Comparison of ENCODE assay signal across 8 cellular contexts in genomic region chr6:26157150-26157837, GRCh38.
DNase-seq lines count a peak whose midpoint lies in the region; ATAC-seq and TF ChIP-seq lines count a peak whose summit lies in the region.

No MANE protein-coding gene starts in this region.

- no peaks in the 10 kb centered on the region for H3K9me3 Mint-ChIP-seq in activated naive CD4-positive, alpha-beta T cell treated with anti-CD3 and anti-CD28 coated beads, Interleukin-2, amount 10 ng/mL, durations not matched to agents 7 days and 5 days

- TF ChIP-seq CTCF in RWPE1 (conservative IDR thresholded peaks at IDR 0.05; ENCODE audit: low read depth), result no peak
- no peak for TF ChIP-seq CTCF in heart left ventricle (IDR thresholded peaks at IDR 0.05)

- H3K36me3 Mint-ChIP-seq in activated naive CD4-positive, alpha-beta T cell treated with anti-CD3 and anti-CD28 coated beads, Interleukin-2, amount 10 ng/mL, durations not matched to agents 7 days and 5 days, result peaks cover 27% of the 10 kb centered on the region

- in situ Hi-C loops in KBM-7 (cut with MboI; ENCODE audit: low pct_unique_long_range_greater_than_20kb, low sequenced_read_pairs), result no loop called here

- H3K27ac Mint-ChIP-seq in activated naive CD4-positive, alpha-beta T cell treated with anti-CD3 and anti-CD28 coated beads, Interleukin-2, amount 10 ng/mL, durations not matched to agents 7 days and 5 days, result peak overlapping the region; percentile 98

- H3K4me1 ChIP-seq in heart left ventricle, result peaks cover 0 to 30% (median 11%) of the 10 kb centered on the region in 12 donors

- H3K4me1 Mint-ChIP-seq in activated naive CD4-positive, alpha-beta T cell treated with anti-CD3 and anti-CD28 coated beads, Interleukin-2, amount 10 ng/mL, durations not matched to agents 7 days and 5 days, result peaks cover 39% of the 10 kb centered on the region

- TF ChIP-seq POLR2A in heart left ventricle (IDR thresholded peaks at IDR 0.05), result no peak

- H3K4me3 ChIP-seq in heart left ventricle, result peak overlapping the region; percentile 49 to 94 (median 78)

- POLR2A ChIA-PET in RWPE1 (lab: Yijun Ruan, JAX; ENCODE audit: low non-redundant PET), result interaction anchor here (0.6 to 5.5 kb wide), 12 partner anchors 10 to 990 kb away, joined by 3 to 94 read pairs (median 4); a partner anchor contains a TSS

- intact Hi-C loops in heart left ventricle (cut with DNase I), result loop anchor here in 8 of 10 donors (1.0 to 5.0 kb wide), 9 partner anchors 30 to 125 kb away; a partner anchor contains a TSS
- intact Hi-C loops in posterior cingulate gyrus (cut with DNase I), result loop anchor here (5.0 kb wide), 1 partner anchor 40 kb away; a partner anchor contains a TSS

- CTCF ChIA-PET in RWPE1 (lab: Yijun Ruan, JAX), result interaction anchor here (1.5 kb wide), 1 partner anchor 39 kb away, joined by 7 read pairs; a partner anchor contains a TSS
- CTCF ChIA-PET in activated naive CD4-positive, alpha-beta T cell treated with anti-CD3 and anti-CD28 coated beads, Interleukin-2, amount 10 ng/mL, durations not matched to agents 7 days and 5 days (lab: Charles Lee), result interaction anchor here (1.1 to 2.9 kb wide), 4 partner anchors 29 to 33 kb away, joined by 3 to 9 read pairs (median 4); a partner anchor contains a TSS

- peaks cover 18% of the 10 kb centered on the region for H3K27me3 Mint-ChIP-seq in activated naive CD4-positive, alpha-beta T cell treated with anti-CD3 and anti-CD28 coated beads, Interleukin-2, amount 10 ng/mL, durations not matched to agents 7 days and 5 days

- H3K27ac ChIP-seq in RWPE1 (peak overlapping the region; percentile 98), heart left ventricle (peak overlapping the region; percentile 70 to 98 (median 95))

- H3K9me3 ChIP-seq in heart left ventricle, result no peaks in the 10 kb centered on the region

- peak overlapping the region; percentile 94 for H3K4me3 Mint-ChIP-seq in activated naive CD4-positive, alpha-beta T cell treated with anti-CD3 and anti-CD28 coated beads, Interleukin-2, amount 10 ng/mL, durations not matched to agents 7 days and 5 days

- 1% methylated on average over 29 of the region's 29 CpGs for WGBS in heart left ventricle, 4 donors

- DNase-seq in DMS 273 treated with DMSO at 0.1 percent for 48 hours (lab: John Stamatoyannopoulos, UW) (peak; percentile 93), HT1080 (ENCODE audit: low read depth) (peak; percentile 99), RWPE1 (ENCODE audit: low spot score) (peak; percentile 34), heart left ventricle (peak; percentile 57 to 79 (median 66)), posterior cingulate gyrus (peak in 7 of 10 donors; percentile 21 to 82 (median 46)), KBM-7 (no peak)
- DNase-seq in activated naive CD4-positive, alpha-beta T cell treated with anti-CD3 and anti-CD28 coated beads, Interleukin-2, amount 10 ng/mL, durations not matched to agents 7 days and 5 days, result peak; percentile 82

- no peaks in the 10 kb centered on the region for H3K27me3 ChIP-seq in heart left ventricle

- ATAC-seq in GM21390 (IDR thresholded peaks at IDR 0.05; ENCODE audit: unreplicated experiment) (peak; percentile 21), heart left ventricle (peak; percentile 11 to 25 (median 18))

- peaks cover 0 to under 1% (median 0%) of the 10 kb centered on the region in 9 donors for H3K36me3 ChIP-seq in heart left ventricle
